In the genomic region with DNA sequence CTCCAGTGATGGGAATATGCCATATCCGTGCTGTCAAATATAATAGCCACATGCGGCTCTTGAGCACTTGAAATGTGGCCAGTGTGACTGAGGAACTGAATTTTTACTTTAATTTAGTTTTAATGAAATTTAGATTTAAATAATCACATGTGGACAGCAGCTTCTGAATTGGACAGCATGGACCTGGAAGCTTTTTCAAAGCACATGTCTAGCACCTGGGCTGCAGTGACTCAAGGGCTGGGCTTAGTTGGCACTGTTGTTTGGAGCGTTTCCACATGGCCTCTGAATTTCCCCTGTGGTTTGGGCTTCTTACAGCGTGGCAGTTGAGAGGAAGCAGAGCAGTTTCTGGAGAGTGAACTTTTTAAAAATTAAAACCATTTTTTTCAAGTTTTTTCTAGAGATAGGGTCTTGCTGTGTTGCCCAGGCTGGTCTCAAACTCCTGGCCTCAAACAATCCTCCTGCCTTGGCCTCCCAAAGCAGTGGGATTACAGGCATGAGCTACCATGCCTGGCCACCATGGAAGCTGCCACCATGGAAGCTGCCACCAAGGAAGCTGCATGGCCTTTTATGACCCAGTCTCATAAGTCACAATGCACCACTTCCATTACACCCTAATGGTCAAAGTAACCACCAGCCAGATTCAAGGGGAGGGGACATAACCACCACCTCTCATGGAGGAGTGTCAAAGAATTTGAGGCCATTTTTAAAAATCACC, we compare ENCODE assay signal across 10 cellular contexts. TPM values are rescaled to one million over a fixed set of nuclear protein-coding genes. Genes with fewer than 3 reads are reported as not detected.
DNase-seq lines count a peak whose midpoint lies in the region; ATAC-seq and TF ChIP-seq lines count a peak whose summit lies in the region.
"Had no signal": no experiment of that assay in that cellular context is flagged by ENCODE, and none has a peak within 500 bp of the region (broad histone marks: within the 10 kb centered on the region; RNA-seq: fewer than 3 reads in every experiment).

No MANE protein-coding gene starts in this region.

- TF ChIP-seq POLR2A in thyroid gland (IDR thresholded peaks at IDR 0.05) = no peak

- H3K27me3 Mint-ChIP-seq in immature natural killer cell (ENCODE audit: low read depth in 3 of 3) = peaks cover 10 to 20% (median 17%) of the 10 kb centered on the region in 3 donors

- no peaks in the 10 kb centered on the region for H3K36me3 ChIP-seq in thyroid gland
- H3K36me3 ChIP-seq: uterus had no signal

- H3K4me3 Mint-ChIP-seq in immature natural killer cell = peak overlapping the region in 1 of 5 donors; percentile 83

- no peak overlapping the region for H3K27ac ChIP-seq in thyroid gland
- H3K27ac ChIP-seq: uterus had no signal

- no peak overlapping the region for H3K27ac Mint-ChIP-seq in immature natural killer cell

- no peaks in the 10 kb centered on the region for H3K9me3 Mint-ChIP-seq in immature natural killer cell

- H3K27me3 ChIP-seq in thyroid gland = no peaks in the 10 kb centered on the region
- H3K27me3 ChIP-seq: uterus had no signal

- no peak for TF ChIP-seq CTCF in thyroid gland (IDR thresholded peaks at IDR 0.05)

- H3K4me3 ChIP-seq in thyroid gland (replicated peaks in 1 of 3) = no peak overlapping the region
- H3K4me3 ChIP-seq: uterus had no signal

- DNase-seq in SKM-1 (lab: John Stamatoyannopoulos, UW; ENCODE audit: unreplicated experiment) = peak; percentile 19
- DNase-seq in SKM-1 treated with dmso at 0.1 percent for 144 hours (lab: John Stamatoyannopoulos, UW; ENCODE audit: unreplicated experiment) = no peak
- peak; percentile 29 for DNase-seq in activated T-helper 9 cell treated with anti-CD3 and anti-CD28 coated beads, Interleukin-2, amount 50 U/mL, for 16 hours (ENCODE audit: low read depth)
- DNase-seq in immature natural killer cell = peak; percentile 28 to 34 (median 34)
- peak; percentile 36 to 45 for DNase-seq in thyroid gland
- no peak for DNase-seq in Ammon's horn (ENCODE audit: low spot score)
- no peak for DNase-seq in head of caudate nucleus
- DNase-seq: uterus had no signal

- no peaks in the 10 kb centered on the region for H3K36me3 Mint-ChIP-seq in immature natural killer cell

- H3K9me3 ChIP-seq in thyroid gland = no peaks in the 10 kb centered on the region
- H3K9me3 ChIP-seq: uterus had no signal

- peaks cover 35 to 37% of the 10 kb centered on the region in 2 donors for H3K4me1 Mint-ChIP-seq in immature natural killer cell

- intact Hi-C loops in thyroid gland (cut with DNase I) (no loop called here), head of caudate nucleus (cut with DNase I) (no loop called here)

- WGBS in thyroid gland, 2 donors = 46 to 56% methylated on average over 4 of the region's 4 CpGs

- H3K4me1 ChIP-seq in thyroid gland = peaks cover 16 to 27% of the 10 kb centered on the region in 2 donors
- H3K4me1 ChIP-seq: uterus had no signal

- no peak for ATAC-seq in GM19395 (IDR thresholded peaks at IDR 0.05; ENCODE audit: unreplicated experiment)

RNA-seq across cellular contexts. Expression of gene TOB1, which starts 6.7 kb away (rescaled TPM):
- polyA plus RNA-seq in immature natural killer cell = 10 to 100 TPM in 2 of 3 donors, 1 to 10 TPM in 1; 8.9 to 23.7 (median 10.3) TPM
- 10 to 100 TPM; 28.1 to 46.4 (median 31.1) TPM for total RNA-seq in thyroid gland

RNA-seq across cellular contexts. Expression of gene WFIKKN2, which starts 37.5 kb away (rescaled TPM):
- not detected for polyA plus RNA-seq in immature natural killer cell
- under 1 TPM in 1 of 4 donors, not detected in 3; 0.11 TPM for total RNA-seq in thyroid gland
- total RNA-seq: kidney epithelial cell had no signal

Comparison
In these comparisons a context has a peak if more than half of its experiments do, and no peak if none do; other contexts are left out.
1. DNase-seq: peak in SKM-1 (single experiment), activated T-helper 9 cell treated with anti-CD3 and anti-CD28 coated beads, Interleukin-2, amount 50 U/mL, for 16 hours (single experiment), immature natural killer cell (3 of 3) and thyroid gland (2 of 2); none in SKM-1 treated with dmso at 0.1 percent for 144 hours (single experiment), Ammon's horn (single experiment) and head of caudate nucleus (0 of 42).